25 cellular contexts compared by ENCODE assay signal in the genomic region with DNA sequence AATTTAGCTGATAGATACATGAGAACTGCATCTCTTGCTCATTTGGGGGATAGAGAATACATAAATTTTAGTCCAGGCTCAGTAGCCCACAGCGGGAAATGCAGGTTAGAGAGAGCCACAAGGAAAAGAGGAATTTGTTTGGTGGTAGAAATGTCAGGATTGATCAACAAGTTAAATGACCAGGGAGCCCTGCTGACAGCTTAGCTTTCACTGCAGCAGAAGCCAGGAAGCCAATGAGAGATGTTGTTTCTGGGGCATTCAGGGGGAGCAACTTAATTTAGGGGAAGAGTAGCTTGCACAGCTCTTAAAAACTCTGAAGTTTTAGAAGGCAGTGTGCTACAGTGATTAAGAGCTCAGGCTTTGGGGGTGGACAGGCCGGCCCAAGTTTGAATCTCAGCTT. TPM values are rescaled to one million over a fixed set of nuclear protein-coding genes. Genes with fewer than 3 reads are reported as not detected.
"Had no signal": no experiment of that assay in that cellular context is flagged by ENCODE, and none has a peak within 500 bp of the region (broad histone marks: within the 10 kb centered on the region; RNA-seq: fewer than 3 reads in every experiment).

No MANE protein-coding gene starts in this region.

- H3K9me3 ChIP-seq: colonic mucosa, sigmoid colon, testis, uterus had no signal

- H3K4me1 Mint-ChIP-seq: activated naive CD8-positive, alpha-beta T cell treated with anti-CD3 and anti-CD28 coated beads, Interleukin-2, amount 10 ng/mL, durations not matched to agents 7 days and 5 days; natural killer cell had no signal

- H3K4me3 Mint-ChIP-seq: activated naive CD4-positive, alpha-beta T cell treated with anti-CD3 and anti-CD28 coated beads for 36 hours; activated naive CD8-positive, alpha-beta T cell treated with anti-CD3 and anti-CD28 coated beads, Interleukin-2, amount 10 ng/mL, durations not matched to agents 7 days and 5 days; natural killer cell; T-helper 1 cell treated with Interleukin-12 subunit alpha and Interleukin-12 subunit beta and Interleukin-4 antibody, amounts not matched to agents 30 μg/mL and 1 μg/mL, for 36 hours had no signal

- ATAC-seq: left colon, natural killer cell had no signal

- H3K4me2 ChIP-seq: smooth muscle cell had no signal

- H3K27ac Mint-ChIP-seq: activated naive CD4-positive, alpha-beta T cell treated with anti-CD3 and anti-CD28 coated beads for 36 hours; activated naive CD8-positive, alpha-beta T cell treated with anti-CD3 and anti-CD28 coated beads, Interleukin-2, amount 10 ng/mL, durations not matched to agents 7 days and 5 days; natural killer cell; T-helper 1 cell treated with Interleukin-12 subunit alpha and Interleukin-12 subunit beta and Interleukin-4 antibody, amounts not matched to agents 30 μg/mL and 1 μg/mL, for 36 hours had no signal

- H3K27ac ChIP-seq: colonic mucosa, testis, uterus had no signal

- H3K4me3 ChIP-seq: colonic mucosa, lung, sigmoid colon, smooth muscle cell, testis, uterus had no signal

- H3K27me3 ChIP-seq: colonic mucosa, sigmoid colon, testis, uterus had no signal

- H3K9me3 Mint-ChIP-seq: activated naive CD4-positive, alpha-beta T cell treated with anti-CD3 and anti-CD28 coated beads for 36 hours; activated naive CD8-positive, alpha-beta T cell treated with anti-CD3 and anti-CD28 coated beads, Interleukin-2, amount 10 ng/mL, durations not matched to agents 7 days and 5 days; natural killer cell; T-helper 1 cell treated with Interleukin-12 subunit alpha and Interleukin-12 subunit beta and Interleukin-4 antibody, amounts not matched to agents 30 μg/mL and 1 μg/mL, for 36 hours had no signal

- H3K36me3 ChIP-seq: colonic mucosa, uterus had no signal

- H3K36me3 Mint-ChIP-seq: activated naive CD8-positive, alpha-beta T cell treated with anti-CD3 and anti-CD28 coated beads, Interleukin-2, amount 10 ng/mL, durations not matched to agents 7 days and 5 days; natural killer cell had no signal

- H3K4me1 ChIP-seq: colonic mucosa, uterus had no signal

- DNase-seq: activated CD4-positive, alpha-beta T cell treated with anti-CD3 and anti-CD28 coated beads for 4 hours; activated CD4-positive, alpha-beta T cell treated with anti-CD3 and anti-CD28 coated beads, Interleukin-2, amount 50 U/mL, for 48 hours; activated CD4-positive, CD25-positive, alpha-beta regulatory T cell; activated CD8-positive, alpha-beta memory T cell treated with anti-CD3 and anti-CD28 coated beads, Interleukin-2, amount 50 U/mL, for 48 hours; activated naive CD4-positive, alpha-beta T cell treated with anti-CD3 and anti-CD28 coated beads for 36 hours; activated naive CD8-positive, alpha-beta T cell treated with anti-CD3 and anti-CD28 coated beads, Interleukin-2, amount 10 ng/mL, durations not matched to agents 7 days and 5 days; activated T-cell treated with anti-CD3 and anti-CD28 coated beads, Interleukin-2, amount 50 U/mL, for 48 hours; amniotic stem cell; colonic mucosa; foreskin fibroblast; left colon; midbrain; natural killer cell; nucleus accumbens; retina; sigmoid colon; stimulated activated CD4-positive, alpha-beta T cell treated with anti-CD3 and anti-CD28 coated beads, Interleukin-2, amount 100 ng/mL, for 48 hours; stimulated activated naive CD4-positive, alpha-beta T cell; T1000; testis; trophoblast cell; uterus had no signal

RNA-seq across cellular contexts. Expression of a gene that starts 22.7 kb away (rescaled TPM):
- total RNA-seq: activated naive CD8-positive, alpha-beta T cell treated with anti-CD3 and anti-CD28 coated beads, Interleukin-2, amount 10 ng/mL, durations not matched to agents 7 days and 5 days had no signal
